ENCODE assay signal across 8 cellular contexts in genomic region chr1:155974208-155975165, GRCh38. TPM values are rescaled to one million over a fixed set of nuclear protein-coding genes. Genes with fewer than 3 reads are reported as not detected.
DNase-seq lines count a peak whose midpoint lies in the region; ATAC-seq lines count a peak whose summit lies in the region.

No MANE protein-coding gene starts in this region.

- peak overlapping the region; percentile 86 to 99 (median 96) for H3K27ac Mint-ChIP-seq in CD8-positive, alpha-beta memory T cell
- peak overlapping the region; percentile 85 to 97 (median 95) for H3K27ac Mint-ChIP-seq in naive thymus-derived CD8-positive, alpha-beta T cell

- no peaks in the 10 kb centered on the region for H3K9me3 ChIP-seq in CD8-positive, alpha-beta memory T cell (ENCODE audit: low read length)

- H3K4me1 Mint-ChIP-seq in CD8-positive, alpha-beta memory T cell, result peaks cover 77 to 86% (median 78%) of the 10 kb centered on the region in 3 donors
- peaks cover 67 to 78% (median 69%) of the 10 kb centered on the region in 4 donors for H3K4me1 Mint-ChIP-seq in naive thymus-derived CD8-positive, alpha-beta T cell

- H3K36me3 ChIP-seq in CD8-positive, alpha-beta memory T cell (ENCODE audit: insufficient read depth, low read length), result no peaks in the 10 kb centered on the region

- H3K27me3 Mint-ChIP-seq in CD8-positive, alpha-beta memory T cell, result no peaks in the 10 kb centered on the region
- no peaks in the 10 kb centered on the region for H3K27me3 Mint-ChIP-seq in naive thymus-derived CD8-positive, alpha-beta T cell

- H3K27ac ChIP-seq in CD8-positive, alpha-beta memory T cell (ENCODE audit: low read depth, low read length), result peak overlapping the region; percentile 94

- peaks cover 0 to 61% (median 4%) of the 10 kb centered on the region in 3 donors for H3K36me3 Mint-ChIP-seq in CD8-positive, alpha-beta memory T cell
- peaks cover 0 to 36% (median 5%) of the 10 kb centered on the region in 3 donors for H3K36me3 Mint-ChIP-seq in naive thymus-derived CD8-positive, alpha-beta T cell

- POLR2A ChIA-PET in CD8-positive, alpha-beta memory T cell (lab: Charles Lee), result interaction anchor here (0.7 to 0.8 kb wide), 2 partner anchors 52 to 76 kb away, joined by 3 to 5 read pairs; no protein-coding TSS in a partner anchor
- POLR2A ChIA-PET in naive thymus-derived CD8-positive, alpha-beta T cell (lab: Charles Lee), result interaction anchor here (0.9 to 31.8 kb wide), 5 partner anchors 3 to 41 kb away, joined by 4 to 612 read pairs (median 83); partner anchors contain the start of genes ARHGEF2, KHDC4 and RXFP4

- H3K27me3 ChIP-seq in CD8-positive, alpha-beta memory T cell (ENCODE audit: insufficient read depth, low read length, poor library complexity, severe bottlenecking), result no peaks in the 10 kb centered on the region

- H3K4me1 ChIP-seq in CD8-positive, alpha-beta memory T cell (ENCODE audit: insufficient read depth, low read length), result peaks cover 70% of the 10 kb centered on the region

- peak overlapping the region; percentile 91 for H3K4me3 ChIP-seq in CD8-positive, alpha-beta memory T cell (ENCODE audit: low read length)

- CTCF ChIA-PET in CD8-positive, alpha-beta memory T cell (lab: Charles Lee), result interaction anchor here (0.5 to 1.3 kb wide), 3 partner anchors 9 to 72 kb away, joined by 3 to 5 read pairs (median 3); no protein-coding TSS in a partner anchor

- no peak for ATAC-seq in naive thymus-derived CD8-positive, alpha-beta T cell
- ATAC-seq in GM18520 (IDR thresholded peaks at IDR 0.05; ENCODE audit: unreplicated experiment) (no peak), HG03571 (IDR thresholded peaks at IDR 0.05; ENCODE audit: unreplicated experiment) (no peak)

- H3K4me3 Mint-ChIP-seq in CD8-positive, alpha-beta memory T cell, result peak overlapping the region; percentile 92 to 100 (median 98)
- peak overlapping the region; percentile 89 to 100 (median 96) for H3K4me3 Mint-ChIP-seq in naive thymus-derived CD8-positive, alpha-beta T cell

- DNase-seq in CD8-positive, alpha-beta memory T cell, result no peak
- DNase-seq in NCI-H2081 (lab: John Stamatoyannopoulos, UW) (peak; percentile 81 to 93), cerebellar cortex (ENCODE audit: low spot score) (peak; percentile 96), SW480 (ENCODE audit: low spot score) (no peak), AG20443 (ENCODE audit: low spot score) (no peak)
- DNase-seq in naive thymus-derived CD8-positive, alpha-beta T cell, result no peak

- H3K9me3 Mint-ChIP-seq in CD8-positive, alpha-beta memory T cell, result no peaks in the 10 kb centered on the region
- no peaks in the 10 kb centered on the region for H3K9me3 Mint-ChIP-seq in naive thymus-derived CD8-positive, alpha-beta T cell

RNA-seq across cellular contexts. Expression of gene ARHGEF2, which starts 3.9 kb away (rescaled TPM):
- 100 to 1,000 TPM; 168 to 176 TPM for total RNA-seq in CD8-positive, alpha-beta memory T cell
- 18.8 TPM for polyA plus RNA-seq in CD8-positive, alpha-beta memory T cell
- 100 to 1,000 TPM; 204 to 210 TPM for total RNA-seq in naive thymus-derived CD8-positive, alpha-beta T cell
- polyA plus RNA-seq in naive thymus-derived CD8-positive, alpha-beta T cell, result 10 to 100 TPM; 13.8 to 22.0 (median 15.8) TPM

RNA-seq across cellular contexts. Expression of gene RXFP4, which starts 33.0 kb away (rescaled TPM):
- not detected for total RNA-seq in CD8-positive, alpha-beta memory T cell
- polyA plus RNA-seq in CD8-positive, alpha-beta memory T cell, result 0.29 TPM
- total RNA-seq in naive thymus-derived CD8-positive, alpha-beta T cell, result not detected
- polyA plus RNA-seq in naive thymus-derived CD8-positive, alpha-beta T cell, result under 1 TPM in 1 of 3 donors, not detected in 2; 0.46 TPM

RNA-seq across cellular contexts. Expression of gene KHDC4, which starts 40.3 kb away (rescaled TPM):
- total RNA-seq in CD8-positive, alpha-beta memory T cell, result 10 to 100 TPM; 58.8 to 61.2 TPM
- polyA plus RNA-seq in CD8-positive, alpha-beta memory T cell, result 8.2 TPM
- total RNA-seq in naive thymus-derived CD8-positive, alpha-beta T cell, result 100 to 1,000 TPM; 109 to 110 TPM
- 1 to 10 TPM; 5.0 to 7.2 (median 6.5) TPM for polyA plus RNA-seq in naive thymus-derived CD8-positive, alpha-beta T cell

RNA-seq across cellular contexts. Expression of gene SSR2, which starts 46.3 kb away (rescaled TPM):
- total RNA-seq in CD8-positive, alpha-beta memory T cell, result 100 to 1,000 TPM; 187 to 190 TPM
- polyA plus RNA-seq in CD8-positive, alpha-beta memory T cell, result 380 TPM
- total RNA-seq in naive thymus-derived CD8-positive, alpha-beta T cell, result 100 to 1,000 TPM; 199 to 218 TPM
- 100 to 1,000 TPM; 345 to 396 (median 347) TPM for polyA plus RNA-seq in naive thymus-derived CD8-positive, alpha-beta T cell

Comparison
In these comparisons a context has a peak if more than half of its experiments do, and no peak if none do; other contexts are left out.
1. DNase-seq: peak in NCI-H2081 (2 of 2) and cerebellar cortex (single experiment); none in CD8-positive, alpha-beta memory T cell (0 of 5), naive thymus-derived CD8-positive, alpha-beta T cell (0 of 10), SW480 (single experiment) and AG20443 (single experiment).